17 cellular contexts compared by ENCODE assay signal in genomic region chr12:80766897-80767296, GRCh38. TPM values are rescaled to one million over a fixed set of nuclear protein-coding genes. Genes with fewer than 3 reads are reported as not detected.
A peak's percentile ranks its signal among the peaks of the same experiment; 100 is the strongest.
DNase-seq lines count a peak whose midpoint lies in the region; ATAC-seq and TF ChIP-seq lines count a peak whose summit lies in the region.
"Had no signal": no experiment of that assay in that cellular context is flagged by ENCODE, and none has a peak within 500 bp of the region (broad histone marks: within the 10 kb centered on the region; RNA-seq: fewer than 3 reads in every experiment).

No MANE protein-coding gene starts in this region.

- no peaks in the 10 kb centered on the region for H3K36me3 ChIP-seq in esophagus muscularis mucosa

- DNase-seq in NCI-H526 (lab: John Stamatoyannopoulos, UW) (peak; percentile 86 to 90), Ammon's horn (ENCODE audit: low spot score) (no peak), inferior parietal cortex (ENCODE audit: extremely low spot score) (no peak), esophagus muscularis mucosa (ENCODE audit: extremely low spot score) (no peak), NCI-H446 treated with DMSO at 0.1 percent for 48 hours (lab: John Stamatoyannopoulos, UW) (no peak)
- DNase-seq: amygdala; foreskin melanocyte; stimulated activated CD8-positive, alpha-beta memory T cell treated with anti-CD3 and anti-CD28 coated beads, Interleukin-4, amount 100 ng/mL, for 48 hours had no signal

- no peak for TF ChIP-seq POLR2A in esophagus muscularis mucosa (IDR thresholded peaks at IDR 0.05; ENCODE audit: low read depth)

- WGBS in esophagus muscularis mucosa: 81% methylated on average over 2 of the region's 2 CpGs

- TF ChIP-seq EP300 in esophagus muscularis mucosa (IDR thresholded peaks at IDR 0.05): no peak

- no peak overlapping the region for H3K27ac ChIP-seq in esophagus muscularis mucosa (replicated peaks in 1 of 4)
- H3K27ac ChIP-seq: HL-60, VCaP had no signal

- peak; percentile 92 for ATAC-seq in GM18909 (IDR thresholded peaks at IDR 0.05; ENCODE audit: poor library complexity, unreplicated experiment)
- ATAC-seq in GM21619 (IDR thresholded peaks at IDR 0.05; ENCODE audit: unreplicated experiment): peak; percentile 94
- peak; percentile 87 for ATAC-seq in HG03064 (IDR thresholded peaks at IDR 0.05; ENCODE audit: low read depth, unreplicated experiment)
- ATAC-seq: Right ventricle myocardium inferior had no signal

- no peaks in the 10 kb centered on the region for H3K9me3 ChIP-seq in esophagus muscularis mucosa

- peaks cover 0 to 7% (median 2%) of the 10 kb centered on the region in 4 donors for H3K4me1 ChIP-seq in esophagus muscularis mucosa

- H3K4me3 ChIP-seq in esophagus muscularis mucosa: no peak overlapping the region

- intact Hi-C loops in esophagus muscularis mucosa (cut with DNase I): no loop called here

- no peak for TF ChIP-seq CTCF in esophagus muscularis mucosa (IDR thresholded peaks at IDR 0.05)

- no peaks in the 10 kb centered on the region for H3K27me3 ChIP-seq in esophagus muscularis mucosa

RNA-seq across cellular contexts. Expression of gene MYF5, which starts 50.2 kb away (rescaled TPM):
- total RNA-seq in esophagus muscularis mucosa: not detected
- total RNA-seq: M059J, NCI-H460, neural crest cell, Right ventricle myocardium inferior had no signal

RNA-seq across cellular contexts. Expression of gene MYF6, which starts 59.5 kb away (rescaled TPM):
- under 1 TPM in 1 of 4 donors, not detected in 3; 0.29 TPM for total RNA-seq in esophagus muscularis mucosa
- total RNA-seq: M059J, NCI-H460, neural crest cell, Right ventricle myocardium inferior had no signal

Comparison
In these comparisons a context has a peak if more than half of its experiments do, and no peak if none do; other contexts are left out.
1. DNase-seq: peak in NCI-H526 (2 of 2); none in Ammon's horn (single experiment), inferior parietal cortex (single experiment), esophagus muscularis mucosa (single experiment) and NCI-H446 treated with DMSO at 0.1 percent for 48 hours (single experiment).
2. Peak in every context shown above with its lines, with median percentiles within 50 percentile points of each other: ATAC-seq.